ENCODE assay signal across 2 cellular contexts in the genomic region with DNA sequence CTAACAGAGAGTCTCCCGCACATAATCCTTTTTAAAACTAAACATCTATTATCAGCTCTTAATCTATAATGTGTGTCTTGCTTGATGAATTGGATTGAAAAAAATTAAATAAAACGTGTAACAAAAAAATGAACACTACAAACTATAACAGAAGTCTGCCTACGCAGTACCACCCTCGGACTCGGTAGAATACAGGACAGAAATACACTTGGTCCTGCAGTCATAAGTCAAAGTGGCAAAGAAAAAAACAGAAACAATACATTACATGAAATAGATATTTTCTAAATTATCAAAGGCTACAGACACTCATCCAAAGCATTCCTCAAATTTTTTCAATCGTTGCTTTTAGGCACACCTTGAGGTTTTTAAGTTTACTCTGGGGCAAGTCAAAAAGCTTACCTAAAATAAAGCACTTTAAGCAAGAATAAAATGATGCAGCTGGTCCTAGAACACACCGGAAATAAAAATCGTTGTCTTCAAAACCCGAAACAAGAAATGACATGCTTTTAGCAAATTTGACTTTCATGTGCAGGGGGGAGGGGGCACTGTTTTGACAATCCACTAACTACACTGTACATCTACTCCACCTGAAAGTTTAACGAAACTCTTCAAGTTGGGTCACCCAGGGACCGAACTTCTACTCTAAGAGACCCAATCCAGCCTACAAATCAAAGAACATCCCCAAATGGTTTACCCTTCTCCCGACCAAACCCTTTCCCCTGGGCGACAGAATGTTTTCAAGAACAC.
TF ChIP-seq lines count a peak whose summit lies in the region.

No MANE protein-coding gene starts in this region.

TF ChIP-seq in SK-N-SH, 30 proteins besides CTCF, POLR2A, EP300 and RAD21 (continued from another document):
- peak; percentile 60; the same call in 1 of the 2 replicates for TF ChIP-seq MXI1 (IDR thresholded peaks at IDR 0.05; ENCODE audit: low read depth, low read length)

TF ChIP-seq in SK-N-SH treated with all-trans-retinoic acid at 6 μM for 48 hours, 23 proteins besides CTCF, POLR2A, EP300 and RAD21:
- TF ChIP-seq TOX (CRISPR knock-in tag; IDR thresholded peaks at IDR 0.05; ENCODE audit: borderline replicate concordance), result no peak
- no peak for TF ChIP-seq ZNF565 (CRISPR knock-in tag; conservative IDR thresholded peaks at IDR 0.05; ENCODE audit: low read depth)
- no peak for TF ChIP-seq PPARA (CRISPR knock-in tag; IDR thresholded peaks at IDR 0.05; ENCODE audit: borderline replicate concordance)
- no peak for TF ChIP-seq TCF4 (CRISPR knock-in tag; IDR thresholded peaks at IDR 0.05; ENCODE audit: borderline replicate concordance)
- no peak for TF ChIP-seq RARB (CRISPR knock-in tag; IDR thresholded peaks at IDR 0.05)
- TF ChIP-seq OSR1 (CRISPR knock-in tag; IDR thresholded peaks at IDR 0.05), result no peak
- no peak for TF ChIP-seq ZNF70 (CRISPR knock-in tag; IDR thresholded peaks at IDR 0.05)
- TF ChIP-seq GLIS3 (CRISPR knock-in tag; IDR thresholded peaks at IDR 0.05), result no peak
- TF ChIP-seq, protein P1, sequence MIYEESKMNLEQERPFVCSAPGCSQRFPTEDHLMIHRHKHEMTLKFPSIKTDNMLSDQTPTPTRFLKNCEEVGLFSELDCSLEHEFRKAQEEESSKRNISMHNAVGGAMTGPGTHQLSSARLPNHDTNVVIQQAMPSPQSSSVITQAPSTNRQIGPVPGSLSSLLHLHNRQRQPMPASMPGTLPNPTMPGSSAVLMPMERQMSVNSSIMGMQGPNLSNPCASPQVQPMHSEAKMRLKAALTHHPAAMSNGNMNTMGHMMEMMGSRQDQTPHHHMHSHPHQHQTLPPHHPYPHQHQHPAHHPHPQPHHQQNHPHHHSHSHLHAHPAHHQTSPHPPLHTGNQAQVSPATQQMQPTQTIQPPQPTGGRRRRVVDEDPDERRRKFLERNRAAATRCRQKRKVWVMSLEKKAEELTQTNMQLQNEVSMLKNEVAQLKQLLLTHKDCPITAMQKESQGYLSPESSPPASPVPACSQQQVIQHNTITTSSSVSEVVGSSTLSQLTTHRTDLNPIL (CRISPR knock-in tag; IDR thresholded peaks at IDR 0.05; ENCODE audit: low read depth), result no peak
- no peak for TF ChIP-seq ARNTL (CRISPR knock-in tag; IDR thresholded peaks at IDR 0.05; ENCODE audit: borderline replicate concordance, low read depth)
- TF ChIP-seq SNAI2 (CRISPR knock-in tag; IDR thresholded peaks at IDR 0.05), result no peak
- no peak for TF ChIP-seq ISL1 (CRISPR knock-in tag; IDR thresholded peaks at IDR 0.05)
- TF ChIP-seq ZC3H10 (CRISPR knock-in tag; IDR thresholded peaks at IDR 0.05), result no peak
- TF ChIP-seq, protein P2, sequence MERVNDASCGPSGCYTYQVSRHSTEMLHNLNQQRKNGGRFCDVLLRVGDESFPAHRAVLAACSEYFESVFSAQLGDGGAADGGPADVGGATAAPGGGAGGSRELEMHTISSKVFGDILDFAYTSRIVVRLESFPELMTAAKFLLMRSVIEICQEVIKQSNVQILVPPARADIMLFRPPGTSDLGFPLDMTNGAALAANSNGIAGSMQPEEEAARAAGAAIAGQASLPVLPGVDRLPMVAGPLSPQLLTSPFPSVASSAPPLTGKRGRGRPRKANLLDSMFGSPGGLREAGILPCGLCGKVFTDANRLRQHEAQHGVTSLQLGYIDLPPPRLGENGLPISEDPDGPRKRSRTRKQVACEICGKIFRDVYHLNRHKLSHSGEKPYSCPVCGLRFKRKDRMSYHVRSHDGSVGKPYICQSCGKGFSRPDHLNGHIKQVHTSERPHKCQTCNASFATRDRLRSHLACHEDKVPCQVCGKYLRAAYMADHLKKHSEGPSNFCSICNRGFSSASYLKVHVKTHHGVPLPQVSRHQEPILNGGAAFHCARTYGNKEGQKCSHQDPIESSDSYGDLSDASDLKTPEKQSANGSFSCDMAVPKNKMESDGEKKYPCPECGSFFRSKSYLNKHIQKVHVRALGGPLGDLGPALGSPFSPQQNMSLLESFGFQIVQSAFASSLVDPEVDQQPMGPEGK (CRISPR knock-in tag; IDR thresholded peaks at IDR 0.05; ENCODE audit: borderline replicate concordance), result no peak
- no peak for TF ChIP-seq ZFP3 (CRISPR knock-in tag; IDR thresholded peaks at IDR 0.05)
- TF ChIP-seq ZNF8 (CRISPR knock-in tag; IDR thresholded peaks at IDR 0.05), result no peak
- TF ChIP-seq, protein P3, sequence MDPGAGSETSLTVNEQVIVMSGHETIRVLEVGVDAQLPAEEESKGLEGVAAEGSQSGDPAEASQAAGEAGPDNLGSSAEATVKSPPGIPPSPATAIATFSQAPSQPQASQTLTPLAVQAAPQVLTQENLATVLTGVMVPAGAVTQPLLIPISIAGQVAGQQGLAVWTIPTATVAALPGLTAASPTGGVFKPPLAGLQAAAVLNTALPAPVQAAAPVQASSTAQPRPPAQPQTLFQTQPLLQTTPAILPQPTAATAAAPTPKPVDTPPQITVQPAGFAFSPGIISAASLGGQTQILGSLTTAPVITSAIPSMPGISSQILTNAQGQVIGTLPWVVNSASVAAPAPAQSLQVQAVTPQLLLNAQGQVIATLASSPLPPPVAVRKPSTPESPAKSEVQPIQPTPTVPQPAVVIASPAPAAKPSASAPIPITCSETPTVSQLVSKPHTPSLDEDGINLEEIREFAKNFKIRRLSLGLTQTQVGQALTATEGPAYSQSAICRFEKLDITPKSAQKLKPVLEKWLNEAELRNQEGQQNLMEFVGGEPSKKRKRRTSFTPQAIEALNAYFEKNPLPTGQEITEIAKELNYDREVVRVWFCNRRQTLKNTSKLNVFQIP (CRISPR knock-in tag; IDR thresholded peaks at IDR 0.05; ENCODE audit: borderline replicate concordance, low read depth), result no peak
- TF ChIP-seq, protein P4, sequence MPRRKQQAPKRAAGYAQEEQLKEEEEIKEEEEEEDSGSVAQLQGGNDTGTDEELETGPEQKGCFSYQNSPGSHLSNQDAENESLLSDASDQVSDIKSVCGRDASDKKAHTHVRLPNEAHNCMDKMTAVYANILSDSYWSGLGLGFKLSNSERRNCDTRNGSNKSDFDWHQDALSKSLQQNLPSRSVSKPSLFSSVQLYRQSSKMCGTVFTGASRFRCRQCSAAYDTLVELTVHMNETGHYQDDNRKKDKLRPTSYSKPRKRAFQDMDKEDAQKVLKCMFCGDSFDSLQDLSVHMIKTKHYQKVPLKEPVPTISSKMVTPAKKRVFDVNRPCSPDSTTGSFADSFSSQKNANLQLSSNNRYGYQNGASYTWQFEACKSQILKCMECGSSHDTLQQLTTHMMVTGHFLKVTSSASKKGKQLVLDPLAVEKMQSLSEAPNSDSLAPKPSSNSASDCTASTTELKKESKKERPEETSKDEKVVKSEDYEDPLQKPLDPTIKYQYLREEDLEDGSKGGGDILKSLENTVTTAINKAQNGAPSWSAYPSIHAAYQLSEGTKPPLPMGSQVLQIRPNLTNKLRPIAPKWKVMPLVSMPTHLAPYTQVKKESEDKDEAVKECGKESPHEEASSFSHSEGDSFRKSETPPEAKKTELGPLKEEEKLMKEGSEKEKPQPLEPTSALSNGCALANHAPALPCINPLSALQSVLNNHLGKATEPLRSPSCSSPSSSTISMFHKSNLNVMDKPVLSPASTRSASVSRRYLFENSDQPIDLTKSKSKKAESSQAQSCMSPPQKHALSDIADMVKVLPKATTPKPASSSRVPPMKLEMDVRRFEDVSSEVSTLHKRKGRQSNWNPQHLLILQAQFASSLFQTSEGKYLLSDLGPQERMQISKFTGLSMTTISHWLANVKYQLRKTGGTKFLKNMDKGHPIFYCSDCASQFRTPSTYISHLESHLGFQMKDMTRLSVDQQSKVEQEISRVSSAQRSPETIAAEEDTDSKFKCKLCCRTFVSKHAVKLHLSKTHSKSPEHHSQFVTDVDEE (CRISPR knock-in tag; IDR thresholded peaks at IDR 0.05), result no peak
- TF ChIP-seq ZFP30 (CRISPR knock-in tag; IDR thresholded peaks at IDR 0.05), result no peak
- no peak for TF ChIP-seq BACH2 (CRISPR knock-in tag; IDR thresholded peaks at IDR 0.05; ENCODE audit: borderline replicate concordance)
